In genomic region chrX:1623691-1624090, GRCh38 we compare ENCODE assay signal across 26 cellular contexts. TPM values are rescaled to one million over a fixed set of nuclear protein-coding genes. Genes with fewer than 3 reads are reported as not detected.
"Had no signal": no experiment of that assay in that cellular context is flagged by ENCODE, and none has a peak within 500 bp of the region (broad histone marks: within the 10 kb centered on the region; RNA-seq: fewer than 3 reads in every experiment).

No MANE protein-coding gene starts in this region.

- H3K36me3 Mint-ChIP-seq: activated naive CD8-positive, alpha-beta T cell treated with anti-CD3 and anti-CD28 coated beads, Interleukin-2, amount 10 ng/mL, durations not matched to agents 7 days and 5 days; immature natural killer cell; naive thymus-derived CD4-positive, alpha-beta T cell had no signal

- H3K9me3 Mint-ChIP-seq: activated naive CD8-positive, alpha-beta T cell treated with anti-CD3 and anti-CD28 coated beads, Interleukin-2, amount 10 ng/mL, durations not matched to agents 7 days and 5 days; activated T-helper 2 cell treated with anti-CD3 and anti-CD28 coated beads, Interferon-gamma antibody, Interleukin-2, Interleukin-4, amounts not matched to agents 10 μg/mL and 5 μg/mL and 100 μg/mL, durations not matched to agents 14 hours and 24 hours and 36 hours; effector memory CD8-positive, alpha-beta T cell; naive thymus-derived CD4-positive, alpha-beta T cell had no signal

- DNase-seq: activated CD4-positive, alpha-beta T cell treated with anti-CD3 and anti-CD28 coated beads, Interleukin-2, amount 50 U/mL, for 48 hours; activated naive CD4-positive, alpha-beta T cell; activated naive CD8-positive, alpha-beta T cell treated with anti-CD3 and anti-CD28 coated beads, Interleukin-2, amount 10 ng/mL, durations not matched to agents 7 days and 5 days; amniotic stem cell; colonic mucosa; dorsolateral prefrontal cortex; foreskin melanocyte; glutamatergic neuron; immature natural killer cell; lower lobe of right lung; naive thymus-derived CD4-positive, alpha-beta T cell; sigmoid colon; stimulated activated naive CD4-positive, alpha-beta T cell; testis; upper lobe of left lung had no signal

- H3K4me3 ChIP-seq: breast epithelium, colonic mucosa, dorsolateral prefrontal cortex, hepatocyte, lower lobe of right lung, sigmoid colon, smooth muscle cell, testis, upper lobe of left lung had no signal

- H3K4me3 Mint-ChIP-seq: activated naive CD8-positive, alpha-beta T cell treated with anti-CD3 and anti-CD28 coated beads, Interleukin-2, amount 10 ng/mL, durations not matched to agents 7 days and 5 days; immature natural killer cell; naive thymus-derived CD4-positive, alpha-beta T cell had no signal

- H3K27ac Mint-ChIP-seq: activated naive CD8-positive, alpha-beta T cell treated with anti-CD3 and anti-CD28 coated beads, Interleukin-2, amount 10 ng/mL, durations not matched to agents 7 days and 5 days; activated T-helper 2 cell treated with anti-CD3 and anti-CD28 coated beads, Interferon-gamma antibody, Interleukin-2, Interleukin-4, amounts not matched to agents 10 μg/mL and 5 μg/mL and 100 μg/mL, durations not matched to agents 14 hours and 24 hours and 36 hours; effector memory CD8-positive, alpha-beta T cell; immature natural killer cell had no signal

- ATAC-seq: effector memory CD8-positive, alpha-beta T cell; esophagus mucosa; left lobe of liver; lower lobe of right lung; naive thymus-derived CD4-positive, alpha-beta T cell had no signal

RNA-seq across cellular contexts. Expression of gene ASMT, which starts 8.8 kb away (rescaled TPM):
- total RNA-seq: activated naive CD8-positive, alpha-beta T cell treated with anti-CD3 and anti-CD28 coated beads, Interleukin-2, amount 10 ng/mL, durations not matched to agents 7 days and 5 days; activated T-helper 2 cell treated with anti-CD3 and anti-CD28 coated beads, Interferon-gamma antibody, Interleukin-2, Interleukin-4, amounts not matched to agents 10 μg/mL and 5 μg/mL and 100 μg/mL, durations not matched to agents 14 hours and 24 hours and 36 hours; breast epithelium; endothelial cell of umbilical vein; esophagus mucosa; hepatocyte; kidney epithelial cell; left lobe of liver; lower lobe of right lung; mesenteric fat pad; renal cortical epithelial cell; sigmoid colon; smooth muscle cell had no signal
